Comparison of ENCODE assay signal across 8 cellular contexts in genomic region chr7:104848386-104848990, GRCh38.
DNase-seq lines count a peak whose midpoint lies in the region; ATAC-seq and TF ChIP-seq lines count a peak whose summit lies in the region.

No MANE protein-coding gene starts in this region.

- in situ Hi-C loops in Panc1 (cut with HindIII; ENCODE audit: low pct_unique_long_range_greater_than_20kb, low sequenced_read_pairs), result no loop called here

- BruUV-seq in Panc1 (replicated peaks; lab: Mats Ljungman, UMichigan), result no TSS peak

- H3K4me1 ChIP-seq in Panc1 (ENCODE audit: control insufficient read depth, insufficient read depth, low read length), result no peaks in the 10 kb centered on the region

- no peak overlapping the region for H3K27ac Mint-ChIP-seq in activated naive CD4-positive, alpha-beta T cell treated with anti-CD3 and anti-CD28 coated beads for 36 hours
- H3K27ac Mint-ChIP-seq in progenitor cell of endocrine pancreas, result peak overlapping the region; percentile 56

- ATAC-seq in HG03442 (IDR thresholded peaks at IDR 0.05; ENCODE audit: unreplicated experiment), result peak; percentile 61
- ATAC-seq in Panc1, result peak; percentile 86
- ATAC-seq in esophagus mucosa, result no peak

- no peak overlapping the region for H3K4me3 Mint-ChIP-seq in activated naive CD4-positive, alpha-beta T cell treated with anti-CD3 and anti-CD28 coated beads for 36 hours
- H3K4me3 Mint-ChIP-seq in progenitor cell of endocrine pancreas (ENCODE audit: low read depth), result no peak overlapping the region

- no peaks in the 10 kb centered on the region for H3K9me3 ChIP-seq in Panc1 (ENCODE audit: control insufficient read depth, insufficient read depth, low read depth, low read length)

- no peaks in the 10 kb centered on the region for H3K36me3 Mint-ChIP-seq in activated naive CD4-positive, alpha-beta T cell treated with anti-CD3 and anti-CD28 coated beads for 36 hours (ENCODE audit: low read depth)
- H3K36me3 Mint-ChIP-seq in progenitor cell of endocrine pancreas (ENCODE audit: insufficient read depth), result peaks cover 18% of the 10 kb centered on the region

- no peak overlapping the region for H3K4me3 ChIP-seq in Panc1 (ENCODE audit: low read depth in 2 of 2, low read length in 2 of 2)

- POLR2A ChIA-PET in Panc1 (lab: Charles Lee), result no interaction called here

- DNase-seq in NCI-H2029 (lab: John Stamatoyannopoulos, UW) (peak; percentile 37), NCI-H2029 treated with DMSO at 0.1 percent for 48 hours (lab: John Stamatoyannopoulos, UW) (no peak), Panc1 (ENCODE audit: low read depth, low spot score) (peak; percentile 45), head of caudate nucleus (peak in 39 of 42 donors; percentile 43 to 94 (median 78)), progenitor cell of endocrine pancreas (ENCODE audit: low spot score, unreplicated experiment) (peak; percentile 63)
- DNase-seq in activated naive CD4-positive, alpha-beta T cell treated with anti-CD3 and anti-CD28 coated beads for 36 hours, result peak; percentile 75

- H3K4me1 Mint-ChIP-seq in activated naive CD4-positive, alpha-beta T cell treated with anti-CD3 and anti-CD28 coated beads for 36 hours (ENCODE audit: low read depth), result no peaks in the 10 kb centered on the region
- H3K4me1 Mint-ChIP-seq in progenitor cell of endocrine pancreas (ENCODE audit: low read depth), result peaks cover 13% of the 10 kb centered on the region

- peaks cover 5% of the 10 kb centered on the region; the same call in 1 of the 2 replicates for H3K27me3 ChIP-seq in Panc1 (ENCODE audit: control insufficient read depth, insufficient read depth, low read length)

- H3K27ac ChIP-seq in Panc1 (ENCODE audit: low read length), result no peak overlapping the region

- intact Hi-C loops in Panc1 (cut with micrococcal nuclease; ENCODE audit: unreplicated experiment), result loop anchor here (2.0 to 5.0 kb wide), 3 partner anchors 206 to 616 kb away; no protein-coding TSS in a partner anchor
- intact Hi-C loops in activated naive CD4-positive, alpha-beta T cell treated with anti-CD3 and anti-CD28 coated beads for 36 hours (cut with micrococcal nuclease), result loop anchor here (1.0 to 10.0 kb wide), 5 partner anchors 124 to 1276 kb away; no protein-coding TSS in a partner anchor
- intact Hi-C loops in head of caudate nucleus (cut with DNase I), result loop anchor here (10.0 kb wide), 1 partner anchor 54 kb away; no protein-coding TSS in a partner anchor

- CTCF ChIA-PET in Panc1 (lab: Charles Lee), result interaction anchor here (0.8 to 1.1 kb wide), 2 partner anchors 26 to 298 kb away, joined by 3 read pairs; no protein-coding TSS in a partner anchor
- CTCF ChIA-PET in activated naive CD4-positive, alpha-beta T cell treated with anti-CD3 and anti-CD28 coated beads for 36 hours (lab: Charles Lee), result interaction anchor here (0.6 to 3.3 kb wide), 23 partner anchors 9 to 622 kb away, joined by 3 to 21 read pairs (median 4); no protein-coding TSS in a partner anchor

- H3K36me3 ChIP-seq in Panc1 (ENCODE audit: control insufficient read depth, insufficient read depth, low read length), result no peaks in the 10 kb centered on the region

- peaks cover 8% of the 10 kb centered on the region for H3K27me3 Mint-ChIP-seq in activated naive CD4-positive, alpha-beta T cell treated with anti-CD3 and anti-CD28 coated beads for 36 hours (ENCODE audit: low read depth)
- peaks cover 14% of the 10 kb centered on the region for H3K27me3 Mint-ChIP-seq in progenitor cell of endocrine pancreas

- H3K9me3 Mint-ChIP-seq in activated naive CD4-positive, alpha-beta T cell treated with anti-CD3 and anti-CD28 coated beads for 36 hours, result no peaks in the 10 kb centered on the region
- no peaks in the 10 kb centered on the region for H3K9me3 Mint-ChIP-seq in progenitor cell of endocrine pancreas (ENCODE audit: low read depth)

- TF ChIP-seq CTCF in Panc1 (IDR thresholded peaks at IDR 0.05) (peak; percentile 93), progenitor cell of endocrine pancreas (IDR thresholded peaks at IDR 0.05; ENCODE audit: unreplicated experiment) (peak; percentile 82)
